Comparison of ENCODE assay signal across 15 cellular contexts in genomic region chr2:95077893-95078603, GRCh38. TPM values are rescaled to one million over a fixed set of nuclear protein-coding genes. Genes with fewer than 3 reads are reported as not detected.
DNase-seq lines count a peak whose midpoint lies in the region; ATAC-seq and TF ChIP-seq lines count a peak whose summit lies in the region.
"Had no signal": no experiment of that assay in that cellular context is flagged by ENCODE, and none has a peak within 500 bp of the region (broad histone marks: within the 10 kb centered on the region; RNA-seq: fewer than 3 reads in every experiment).

No MANE protein-coding gene starts in this region.

- no peaks in the 10 kb centered on the region for H3K9me3 Mint-ChIP-seq in CD8-positive, alpha-beta T cell
- no peaks in the 10 kb centered on the region for H3K9me3 Mint-ChIP-seq in activated CD8-positive, alpha-beta T cell treated with anti-CD3 and anti-CD28 coated beads for 36 hours
- H3K9me3 Mint-ChIP-seq: activated B cell treated with CpG ODN at 0.5 μM for 24 hours, HFFc6 had no signal

- H3K36me3 Mint-ChIP-seq in CD8-positive, alpha-beta T cell: no peaks in the 10 kb centered on the region
- peaks cover 12% of the 10 kb centered on the region for H3K36me3 Mint-ChIP-seq in activated CD8-positive, alpha-beta T cell treated with anti-CD3 and anti-CD28 coated beads for 36 hours (ENCODE audit: low read depth)

- no peaks in the 10 kb centered on the region for H3K27me3 ChIP-seq in CD8-positive, alpha-beta T cell (ENCODE audit: insufficient read depth, low read length)
- peaks cover 21% of the 10 kb centered on the region for H3K27me3 ChIP-seq in lower lobe of right lung (ENCODE audit: low read depth)
- H3K27me3 ChIP-seq: BE2C, pancreas had no signal

- TF ChIP-seq CTCF in CD8-positive, alpha-beta T cell (IDR thresholded peaks at IDR 0.05): no peak
- TF ChIP-seq CTCF in GM20000 (IDR thresholded peaks at IDR 0.05; ENCODE audit: extremely low read depth, missing control alignments) (no peak), lower lobe of right lung (IDR thresholded peaks at IDR 0.05) (no peak)
- no peak for TF ChIP-seq CTCF in activated CD8-positive, alpha-beta T cell treated with anti-CD3 and anti-CD28 coated beads for 36 hours (IDR thresholded peaks at IDR 0.05)

- no peak for DNase-seq in CD8-positive, alpha-beta T cell
- DNase-seq in GM20000 (ENCODE audit: low spot score) (peak; percentile 2), lower lobe of right lung (no peak), KBM-7 (no peak)
- no peak for DNase-seq in activated CD8-positive, alpha-beta T cell treated with anti-CD3 and anti-CD28 coated beads for 36 hours
- DNase-seq: activated B cell treated with CpG ODN at 0.5 μM for 24 hours; activated T-cell treated with anti-CD3 and anti-CD28 coated beads, Interleukin-2, amount 50 U/mL, for 1 hour; BE2C; HFFc6; pancreas; Peyer's patch; stimulated activated CD4-positive, alpha-beta T cell treated with anti-CD3 and anti-CD28 coated beads, Interleukin-4, amount 100 ng/mL, for 4 hours had no signal

- H3K27me3 Mint-ChIP-seq in CD8-positive, alpha-beta T cell (ENCODE audit: low read depth): no peaks in the 10 kb centered on the region
- no peaks in the 10 kb centered on the region for H3K27me3 Mint-ChIP-seq in activated CD8-positive, alpha-beta T cell treated with anti-CD3 and anti-CD28 coated beads for 36 hours

- in situ Hi-C loops in KBM-7 (cut with MboI; ENCODE audit: low pct_unique_long_range_greater_than_20kb, low sequenced_read_pairs): no loop called here

- H3K36me3 ChIP-seq in CD8-positive, alpha-beta T cell (ENCODE audit: insufficient read depth, low read length): no peaks in the 10 kb centered on the region
- H3K36me3 ChIP-seq in lower lobe of right lung: no peaks in the 10 kb centered on the region
- H3K36me3 ChIP-seq: BE2C, pancreas, Peyer's patch had no signal

- no peak for ATAC-seq in CD8-positive, alpha-beta T cell
- no peak for ATAC-seq in activated CD8-positive, alpha-beta T cell treated with anti-CD3 and anti-CD28 coated beads for 36 hours
- peak; percentile 42 to 74 for ATAC-seq in lower lobe of right lung
- ATAC-seq in GM18873 (IDR thresholded peaks at IDR 0.05; ENCODE audit: low FRiP score, unreplicated experiment): no peak
- ATAC-seq in HG03354 (IDR thresholded peaks at IDR 0.05; ENCODE audit: poor library complexity, severe bottlenecking, unreplicated experiment): no peak

- H3K27ac ChIP-seq in CD8-positive, alpha-beta T cell (ENCODE audit: low read depth, low read length): no peak overlapping the region
- no peak overlapping the region for H3K27ac ChIP-seq in lower lobe of right lung
- H3K27ac ChIP-seq: KMS-11, pancreas had no signal

- no peak overlapping the region for H3K4me3 ChIP-seq in CD8-positive, alpha-beta T cell (ENCODE audit: low read depth, low read length)
- no peak overlapping the region for H3K4me3 ChIP-seq in lower lobe of right lung

- no peak overlapping the region for H3K4me3 Mint-ChIP-seq in CD8-positive, alpha-beta T cell
- no peak overlapping the region for H3K4me3 Mint-ChIP-seq in activated CD8-positive, alpha-beta T cell treated with anti-CD3 and anti-CD28 coated beads for 36 hours

- CTCF ChIA-PET in CD8-positive, alpha-beta T cell (lab: Charles Lee): interaction anchor here (0.8 to 14.5 kb wide), 10 partner anchors 9 to 92 kb away, joined by 3 to 482 read pairs (median 22); partner anchors contain the start of genes MAL and MRPS5
- CTCF ChIA-PET in activated CD8-positive, alpha-beta T cell treated with anti-CD3 and anti-CD28 coated beads for 36 hours (lab: Charles Lee): interaction anchor here (0.6 to 11.1 kb wide), 13 partner anchors 10 to 88 kb away, joined by 3 to 375 read pairs (median 10); partner anchors contain the start of genes MAL, MRPS5, ZNF2 and ZNF514

- peaks cover 67% of the 10 kb centered on the region for H3K4me1 ChIP-seq in CD8-positive, alpha-beta T cell (ENCODE audit: insufficient read depth, low read length)
- H3K4me1 ChIP-seq in lower lobe of right lung: peaks cover 37% of the 10 kb centered on the region
- H3K4me1 ChIP-seq: BE2C had no signal

- POLR2A ChIA-PET in CD8-positive, alpha-beta T cell (lab: Charles Lee): interaction anchor here (1.1 to 9.5 kb wide), 6 partner anchors 15 to 81 kb away, joined by 5 to 323 read pairs (median 8); partner anchors contain the start of genes MAL and ZNF514
- POLR2A ChIA-PET in activated CD8-positive, alpha-beta T cell treated with anti-CD3 and anti-CD28 coated beads for 36 hours (lab: Charles Lee): interaction anchor here (0.6 to 8.7 kb wide), 6 partner anchors 10 to 61 kb away, joined by 3 to 104 read pairs (median 24); partner anchors contain the start of gene MAL

- no peaks in the 10 kb centered on the region for H3K9me3 ChIP-seq in CD8-positive, alpha-beta T cell (ENCODE audit: low read length)
- no peaks in the 10 kb centered on the region for H3K9me3 ChIP-seq in lower lobe of right lung
- H3K9me3 ChIP-seq: BE2C, pancreas, Peyer's patch had no signal

- peak overlapping the region; percentile 97 for H3K27ac Mint-ChIP-seq in CD8-positive, alpha-beta T cell
- peak overlapping the region; percentile 71 for H3K27ac Mint-ChIP-seq in activated CD8-positive, alpha-beta T cell treated with anti-CD3 and anti-CD28 coated beads for 36 hours
- H3K27ac Mint-ChIP-seq: activated B cell treated with CpG ODN at 0.5 μM for 24 hours, HFFc6 had no signal

- intact Hi-C loops in CD8-positive, alpha-beta T cell (cut with DNase I, micrococcal nuclease): loop anchor here (2.0 kb wide), 2 partner anchors 37 to 87 kb away; partner anchors contain the start of gene ZNF2 (in 1 of the 2)
- intact Hi-C loops in activated CD8-positive, alpha-beta T cell treated with anti-CD3 and anti-CD28 coated beads for 36 hours (cut with micrococcal nuclease): loop anchor here (5.0 to 10.0 kb wide), 2 partner anchors 39 to 87 kb away; partner anchors contain the start of gene ZNF2
- intact Hi-C loops in lower lobe of right lung (cut with DNase I): loop anchor here (5.0 kb wide), 1 partner anchor 56 kb away; no protein-coding TSS in a partner anchor

- H3K4me1 Mint-ChIP-seq in CD8-positive, alpha-beta T cell (ENCODE audit: low read depth): peaks cover 64% of the 10 kb centered on the region
- H3K4me1 Mint-ChIP-seq in activated CD8-positive, alpha-beta T cell treated with anti-CD3 and anti-CD28 coated beads for 36 hours (ENCODE audit: low read depth): peaks cover 62% of the 10 kb centered on the region

RNA-seq across cellular contexts. Expression of gene MRPS5, which starts 43.6 kb away (rescaled TPM):
- total RNA-seq in CD8-positive, alpha-beta T cell: 10 to 100 TPM; 20.0 to 21.3 TPM
- total RNA-seq in activated CD8-positive, alpha-beta T cell treated with anti-CD3 and anti-CD28 coated beads for 36 hours: 10 to 100 TPM; 93.0 to 96.1 TPM
- total RNA-seq in lower lobe of right lung: 51.9 TPM

RNA-seq across cellular contexts. Expression of gene MAL, which starts 52.5 kb away (rescaled TPM):
- 10 to 100 TPM; 49.8 to 56.0 TPM for total RNA-seq in CD8-positive, alpha-beta T cell
- total RNA-seq in activated CD8-positive, alpha-beta T cell treated with anti-CD3 and anti-CD28 coated beads for 36 hours: 10 to 100 TPM; 54.0 to 59.2 TPM
- total RNA-seq in lower lobe of right lung: 13.4 TPM
- total RNA-seq: activated B cell treated with CpG ODN at 0.5 μM for 24 hours, HFFc6 had no signal

Comparison
In these comparisons a context has a peak if more than half of its experiments do, and no peak if none do; other contexts are left out.
1. ATAC-seq: peak in lower lobe of right lung (2 of 2); none in CD8-positive, alpha-beta T cell (single experiment), activated CD8-positive, alpha-beta T cell treated with anti-CD3 and anti-CD28 coated beads for 36 hours (single experiment), GM18873 (single experiment) and HG03354 (single experiment).